ENCODE assay signal across 2 cellular contexts in genomic region chr5:100867039-100867562, GRCh38.
TF ChIP-seq lines count a peak whose summit lies in the region.

No MANE protein-coding gene starts in this region.

TF ChIP-seq in SK-N-SH, 30 proteins besides CTCF, POLR2A, EP300 and RAD21 (continued from another document):
- TF ChIP-seq FOXJ3 (CRISPR knock-in tag; IDR thresholded peaks at IDR 0.05) (no peak), RXRA (IDR thresholded peaks at IDR 0.05; ENCODE audit: borderline replicate concordance, low read depth) (no peak), MEF2A (IDR thresholded peaks at IDR 0.05; ENCODE audit: borderline replicate concordance, low read depth) (no peak)
- TF ChIP-seq, protein P1, sequence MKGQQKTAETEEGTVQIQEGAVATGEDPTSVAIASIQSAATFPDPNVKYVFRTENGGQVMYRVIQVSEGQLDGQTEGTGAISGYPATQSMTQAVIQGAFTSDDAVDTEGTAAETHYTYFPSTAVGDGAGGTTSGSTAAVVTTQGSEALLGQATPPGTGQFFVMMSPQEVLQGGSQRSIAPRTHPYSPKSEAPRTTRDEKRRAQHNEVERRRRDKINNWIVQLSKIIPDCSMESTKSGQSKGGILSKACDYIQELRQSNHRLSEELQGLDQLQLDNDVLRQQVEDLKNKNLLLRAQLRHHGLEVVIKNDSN (IDR thresholded peaks at IDR 0.05; ENCODE audit: borderline replicate concordance, low read depth) = no peak
- TF ChIP-seq, protein P2, sequence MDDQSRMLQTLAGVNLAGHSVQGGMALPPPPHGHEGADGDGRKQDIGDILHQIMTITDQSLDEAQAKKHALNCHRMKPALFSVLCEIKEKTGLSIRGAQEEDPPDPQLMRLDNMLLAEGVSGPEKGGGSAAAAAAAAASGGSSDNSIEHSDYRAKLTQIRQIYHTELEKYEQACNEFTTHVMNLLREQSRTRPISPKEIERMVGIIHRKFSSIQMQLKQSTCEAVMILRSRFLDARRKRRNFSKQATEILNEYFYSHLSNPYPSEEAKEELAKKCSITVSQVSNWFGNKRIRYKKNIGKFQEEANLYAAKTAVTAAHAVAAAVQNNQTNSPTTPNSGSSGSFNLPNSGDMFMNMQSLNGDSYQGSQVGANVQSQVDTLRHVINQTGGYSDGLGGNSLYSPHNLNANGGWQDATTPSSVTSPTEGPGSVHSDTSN (IDR thresholded peaks at IDR 0.05) = no peak
TF ChIP-seq in SK-N-SH: peak in this region for 0.

TF ChIP-seq in SK-N-SH treated with all-trans-retinoic acid at 6 μM for 48 hours, 23 proteins besides CTCF, POLR2A, EP300 and RAD21 (continued from another document):
- no peak for TF ChIP-seq PATZ1 (CRISPR knock-in tag; IDR thresholded peaks at IDR 0.05; ENCODE audit: borderline replicate concordance)
- TF ChIP-seq ZNF565 (CRISPR knock-in tag; conservative IDR thresholded peaks at IDR 0.05; ENCODE audit: low read depth) = no peak
- TF ChIP-seq TCF4 (CRISPR knock-in tag; IDR thresholded peaks at IDR 0.05; ENCODE audit: borderline replicate concordance) = no peak
- TF ChIP-seq RARB (CRISPR knock-in tag; IDR thresholded peaks at IDR 0.05) = no peak
- TF ChIP-seq BACH2 (CRISPR knock-in tag; IDR thresholded peaks at IDR 0.05; ENCODE audit: borderline replicate concordance) = no peak
- TF ChIP-seq CREB5 (CRISPR knock-in tag; IDR thresholded peaks at IDR 0.05; ENCODE audit: low read depth) = no peak
- TF ChIP-seq ZC3H10 (CRISPR knock-in tag; IDR thresholded peaks at IDR 0.05) = no peak
- TF ChIP-seq, protein P3, sequence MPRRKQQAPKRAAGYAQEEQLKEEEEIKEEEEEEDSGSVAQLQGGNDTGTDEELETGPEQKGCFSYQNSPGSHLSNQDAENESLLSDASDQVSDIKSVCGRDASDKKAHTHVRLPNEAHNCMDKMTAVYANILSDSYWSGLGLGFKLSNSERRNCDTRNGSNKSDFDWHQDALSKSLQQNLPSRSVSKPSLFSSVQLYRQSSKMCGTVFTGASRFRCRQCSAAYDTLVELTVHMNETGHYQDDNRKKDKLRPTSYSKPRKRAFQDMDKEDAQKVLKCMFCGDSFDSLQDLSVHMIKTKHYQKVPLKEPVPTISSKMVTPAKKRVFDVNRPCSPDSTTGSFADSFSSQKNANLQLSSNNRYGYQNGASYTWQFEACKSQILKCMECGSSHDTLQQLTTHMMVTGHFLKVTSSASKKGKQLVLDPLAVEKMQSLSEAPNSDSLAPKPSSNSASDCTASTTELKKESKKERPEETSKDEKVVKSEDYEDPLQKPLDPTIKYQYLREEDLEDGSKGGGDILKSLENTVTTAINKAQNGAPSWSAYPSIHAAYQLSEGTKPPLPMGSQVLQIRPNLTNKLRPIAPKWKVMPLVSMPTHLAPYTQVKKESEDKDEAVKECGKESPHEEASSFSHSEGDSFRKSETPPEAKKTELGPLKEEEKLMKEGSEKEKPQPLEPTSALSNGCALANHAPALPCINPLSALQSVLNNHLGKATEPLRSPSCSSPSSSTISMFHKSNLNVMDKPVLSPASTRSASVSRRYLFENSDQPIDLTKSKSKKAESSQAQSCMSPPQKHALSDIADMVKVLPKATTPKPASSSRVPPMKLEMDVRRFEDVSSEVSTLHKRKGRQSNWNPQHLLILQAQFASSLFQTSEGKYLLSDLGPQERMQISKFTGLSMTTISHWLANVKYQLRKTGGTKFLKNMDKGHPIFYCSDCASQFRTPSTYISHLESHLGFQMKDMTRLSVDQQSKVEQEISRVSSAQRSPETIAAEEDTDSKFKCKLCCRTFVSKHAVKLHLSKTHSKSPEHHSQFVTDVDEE (CRISPR knock-in tag; IDR thresholded peaks at IDR 0.05) = no peak
- TF ChIP-seq TOX (CRISPR knock-in tag; IDR thresholded peaks at IDR 0.05; ENCODE audit: borderline replicate concordance) = no peak
- no peak for TF ChIP-seq OSR1 (CRISPR knock-in tag; IDR thresholded peaks at IDR 0.05)
